ENCODE assay signal across 12 cellular contexts in the genomic region with DNA sequence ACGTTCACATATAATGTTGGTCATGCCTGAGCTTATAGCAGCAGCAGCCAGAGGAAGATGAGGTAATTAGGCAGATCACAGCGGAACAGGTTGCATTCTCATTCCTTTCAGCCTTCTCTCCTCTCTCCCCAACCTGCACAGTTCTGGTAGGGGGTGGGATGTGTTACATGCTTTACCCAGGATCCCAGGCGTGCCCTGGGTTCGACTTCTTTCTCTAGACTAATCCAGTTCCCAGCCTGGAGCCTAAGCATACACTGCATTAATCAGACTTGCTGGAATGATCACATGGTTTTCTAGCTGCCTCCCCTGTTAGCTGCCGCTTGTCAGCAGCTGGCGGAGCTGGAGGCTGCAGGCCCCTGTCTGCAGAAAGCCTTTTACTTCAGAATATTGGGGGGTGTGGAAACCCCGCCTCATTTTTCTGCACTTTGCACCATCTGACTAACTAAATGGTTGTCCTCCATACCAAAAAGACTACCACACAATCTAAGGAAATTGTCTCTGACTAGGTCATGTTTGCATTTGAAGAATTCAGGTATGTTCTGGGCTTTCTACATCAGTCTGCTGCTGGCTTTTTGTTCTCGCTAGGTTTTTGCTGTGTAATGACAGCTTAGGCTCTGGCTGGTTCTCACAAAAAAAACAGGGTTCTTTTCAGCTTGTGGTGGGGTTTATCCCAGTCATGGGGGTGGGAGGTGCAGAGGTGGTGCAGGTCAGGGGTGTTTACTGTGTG. TPM values are rescaled to one million over a fixed set of nuclear protein-coding genes. Genes with fewer than 3 reads are reported as not detected.
DNase-seq lines count a peak whose midpoint lies in the region; ATAC-seq and TF ChIP-seq lines count a peak whose summit lies in the region.
"Had no signal": no experiment of that assay in that cellular context is flagged by ENCODE, and none has a peak within 500 bp of the region (broad histone marks: within the 10 kb centered on the region; RNA-seq: fewer than 3 reads in every experiment).

No MANE protein-coding gene starts in this region.

- H3K27ac Mint-ChIP-seq in nephron: peak overlapping the region; percentile 73 to 91 (median 75)
- H3K27ac Mint-ChIP-seq in naive thymus-derived CD8-positive, alpha-beta T cell: peak overlapping the region in 1 of 10 donors; percentile 82
- H3K27ac Mint-ChIP-seq: natural killer cell treated with Interleukin-12 subunit alpha and Interleukin-12 subunit beta and Interleukin-15 and Interleukin-18, amount 100 ng/mL, for 72 hours had no signal

- TF ChIP-seq CTCF in AG04450 (IDR thresholded peaks at IDR 0.05; ENCODE audit: low read depth, low read length) (no peak), RWPE2 (IDR thresholded peaks at IDR 0.05; ENCODE audit: poor library complexity, severe bottlenecking) (no peak), fibroblast of villous mesenchyme (IDR thresholded peaks at IDR 0.05; ENCODE audit: insufficient read depth, low read depth, low read length) (no peak), nephron (IDR thresholded peaks at IDR 0.05; ENCODE audit: unreplicated experiment in 3 of 3) (no peak)

- no peaks in the 10 kb centered on the region for H3K36me3 ChIP-seq in RWPE2 (ENCODE audit: low read depth)
- H3K36me3 ChIP-seq: SJSA1, vagina had no signal

- peaks cover 4% of the 10 kb centered on the region for H3K36me3 Mint-ChIP-seq in nephron (ENCODE audit: low read depth)
- no peaks in the 10 kb centered on the region for H3K36me3 Mint-ChIP-seq in naive thymus-derived CD8-positive, alpha-beta T cell
- H3K36me3 Mint-ChIP-seq: natural killer cell treated with Interleukin-12 subunit alpha and Interleukin-12 subunit beta and Interleukin-15 and Interleukin-18, amount 100 ng/mL, for 72 hours had no signal

- POLR2A ChIA-PET in AG04450 (lab: Yijun Ruan, JAX): interaction anchor here (3.2 kb wide), 1 partner anchor 12 kb away, joined by 16 read pairs; no protein-coding TSS in a partner anchor
- POLR2A ChIA-PET in naive thymus-derived CD8-positive, alpha-beta T cell (lab: Charles Lee): interaction anchor here (0.6 kb wide), 1 partner anchor 42 kb away, joined by 6 read pairs; no protein-coding TSS in a partner anchor

- peaks cover 15% of the 10 kb centered on the region for H3K4me1 ChIP-seq in RWPE2 (ENCODE audit: insufficient read depth, poor library complexity, severe bottlenecking)
- H3K4me1 ChIP-seq: body of pancreas, vagina had no signal

- H3K27ac ChIP-seq in AG04450 (ENCODE audit: low read depth, low read length) (peak overlapping the region; percentile 58), RWPE2 (ENCODE audit: poor library complexity, severe bottlenecking) (peak overlapping the region; percentile 44)
- H3K27ac ChIP-seq: body of pancreas, SJSA1, vagina had no signal

- no peaks in the 10 kb centered on the region for H3K9me3 Mint-ChIP-seq in nephron
- no peaks in the 10 kb centered on the region for H3K9me3 Mint-ChIP-seq in naive thymus-derived CD8-positive, alpha-beta T cell
- H3K9me3 Mint-ChIP-seq: natural killer cell treated with Interleukin-12 subunit alpha and Interleukin-12 subunit beta and Interleukin-15 and Interleukin-18, amount 100 ng/mL, for 72 hours had no signal

- H3K27me3 Mint-ChIP-seq in nephron (ENCODE audit: low read depth): no peaks in the 10 kb centered on the region
- no peaks in the 10 kb centered on the region for H3K27me3 Mint-ChIP-seq in naive thymus-derived CD8-positive, alpha-beta T cell
- H3K27me3 Mint-ChIP-seq: natural killer cell treated with Interleukin-12 subunit alpha and Interleukin-12 subunit beta and Interleukin-15 and Interleukin-18, amount 100 ng/mL, for 72 hours had no signal

- H3K4me3 ChIP-seq in AG04450 (ENCODE audit: low read depth, low read length) (no peak overlapping the region), RWPE2 (ENCODE audit: severe bottlenecking) (no peak overlapping the region), fibroblast of villous mesenchyme (ENCODE audit: low read depth, low read length) (no peak overlapping the region)
- H3K4me3 ChIP-seq: body of pancreas, SJSA1, vagina had no signal

- DNase-seq in AG04450 (ENCODE audit: low read depth, low spot score): no peak
- DNase-seq in RWPE2 (ENCODE audit: low spot score): no peak
- DNase-seq in fibroblast of villous mesenchyme (ENCODE audit: low read depth): peak; percentile 55
- no peak for DNase-seq in NCI-H146 (lab: John Stamatoyannopoulos, UW)
- DNase-seq in naive thymus-derived CD8-positive, alpha-beta T cell: no peak
- DNase-seq: body of pancreas had no signal

- H3K27me3 ChIP-seq in AG04450 (ENCODE audit: control insufficient read depth, insufficient read depth, low read length) (no peaks in the 10 kb centered on the region), RWPE2 (ENCODE audit: insufficient read depth, poor library complexity, severe bottlenecking) (no peaks in the 10 kb centered on the region)
- H3K27me3 ChIP-seq: body of pancreas, SJSA1, vagina had no signal

- H3K4me1 Mint-ChIP-seq in nephron: peaks cover 62% of the 10 kb centered on the region
- peaks cover 0 to 4% (median 0%) of the 10 kb centered on the region in 4 donors for H3K4me1 Mint-ChIP-seq in naive thymus-derived CD8-positive, alpha-beta T cell

- H3K9me3 ChIP-seq in AG04450 (ENCODE audit: control insufficient read depth, insufficient read depth, low read length) (no peaks in the 10 kb centered on the region), RWPE2 (ENCODE audit: severe bottlenecking) (no peaks in the 10 kb centered on the region)
- H3K9me3 ChIP-seq: body of pancreas, SJSA1, vagina had no signal

- ATAC-seq in RWPE2 (ENCODE audit: low read depth) (peak; percentile 44; the same call in 2 of the 3 replicates), GM18867 (IDR thresholded peaks at IDR 0.05; ENCODE audit: unreplicated experiment) (no peak), GM21737 (IDR thresholded peaks at IDR 0.05; ENCODE audit: unreplicated experiment) (no peak)
- ATAC-seq in naive thymus-derived CD8-positive, alpha-beta T cell: no peak
- ATAC-seq: body of pancreas had no signal

- CTCF ChIA-PET in AG04450 (lab: Charles Lee): interaction anchor here (1.9 to 2.7 kb wide), 2 partner anchors 38 to 89 kb away, joined by 9 to 10 read pairs; no protein-coding TSS in a partner anchor

- H3K4me3 Mint-ChIP-seq in nephron: peak overlapping the region; percentile 17 to 57 (median 47)
- H3K4me3 Mint-ChIP-seq in naive thymus-derived CD8-positive, alpha-beta T cell: no peak overlapping the region
- H3K4me3 Mint-ChIP-seq: natural killer cell treated with Interleukin-12 subunit alpha and Interleukin-12 subunit beta and Interleukin-15 and Interleukin-18, amount 100 ng/mL, for 72 hours had no signal

RNA-seq across cellular contexts. Expression of gene EVL, which starts 45.9 kb away (rescaled TPM):
- polyA plus RNA-seq in AG04450 (2011; rRNA removed): 36.5 and 47.0 TPM in 2 replicates
- 41.5 and 48.2 TPM in 2 replicates for polyA minus RNA-seq in AG04450 (2011; rRNA and poly(A)+ RNA removed)
- 5.2 and 9.7 TPM in 2 replicates for total RNA-seq in fibroblast of villous mesenchyme
- 1,000 to 10,000 TPM; 1,491 to 1,493 TPM for total RNA-seq in naive thymus-derived CD8-positive, alpha-beta T cell
- 100 to 1,000 TPM; 111 to 153 (median 148) TPM for polyA plus RNA-seq in naive thymus-derived CD8-positive, alpha-beta T cell

Comparison
In these comparisons a context has a peak if more than half of its experiments do, and no peak if none do; other contexts are left out.
1. H3K4me3 Mint-ChIP-seq: peak in nephron (3 of 3); none in naive thymus-derived CD8-positive, alpha-beta T cell (0 of 10).
2. RNA of gene EVL, which starts 45.9 kb away (total RNA-seq): 1,491 to 1,493 TPM in naive thymus-derived CD8-positive, alpha-beta T cell; 5.2 to 9.7 TPM in fibroblast of villous mesenchyme; every median in the first group is over 100 times any median in the second.